In the genomic region with DNA sequence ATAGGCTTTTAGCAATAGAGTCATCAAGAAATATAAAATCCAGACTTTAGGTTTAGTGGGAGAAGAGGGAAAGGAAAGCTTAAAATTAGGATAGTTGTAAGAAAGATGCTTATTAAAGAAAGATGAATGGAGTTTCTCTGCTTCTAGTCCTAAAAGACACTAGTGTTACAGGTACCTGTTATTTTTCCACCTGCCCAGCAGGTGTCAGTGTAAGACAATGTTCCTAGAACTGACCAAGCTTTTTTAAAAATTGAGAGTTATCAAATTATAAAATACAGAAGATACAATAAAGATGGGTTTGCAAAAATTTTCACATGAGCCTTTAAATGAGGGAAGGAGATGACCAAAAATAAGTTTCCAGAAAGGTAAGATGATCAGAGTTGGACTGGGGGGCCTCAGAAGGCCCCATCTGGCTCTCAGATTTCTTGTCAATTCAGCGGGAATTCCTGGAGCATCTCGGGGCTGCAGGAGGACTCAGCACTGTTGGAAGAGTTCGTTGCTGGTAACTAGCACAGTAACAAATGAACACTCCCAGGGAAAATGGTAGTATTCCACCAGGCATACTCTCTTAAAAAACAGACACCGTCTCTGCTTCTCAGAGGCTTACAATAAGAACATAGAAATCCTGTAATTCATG, we compare ENCODE assay signal across 8 cellular contexts.
DNase-seq lines count a peak whose midpoint lies in the region; ATAC-seq, FAIRE-seq and TF ChIP-seq lines count a peak whose summit lies in the region.

No MANE protein-coding gene starts in this region.

- no peak overlapping the region for H3K27ac ChIP-seq in kidney (ENCODE audit: low read depth in 2 of 2, low read length in 2 of 2)

- ATAC-seq in GM21737 (IDR thresholded peaks at IDR 0.05; ENCODE audit: unreplicated experiment) (no peak), GM18511 (IDR thresholded peaks at IDR 0.05; ENCODE audit: unreplicated experiment) (no peak)

- intact Hi-C loops in kidney (cut with DNase I) (no loop called here), lower leg skin (cut with DNase I; ENCODE audit: low total_unique reads) (loop anchor here (10.0 kb wide), 1 partner anchor 352 kb away; no protein-coding TSS in a partner anchor)

- H3K4me1 ChIP-seq in kidney (ENCODE audit: control insufficient read depth in 1 of 2, insufficient read depth in 1 of 2, low read depth in 1 of 2, low read length in 2 of 2): no peaks in the 10 kb centered on the region

- H3K4me3 ChIP-seq in kidney (ENCODE audit: low read length in 2 of 2) (no peak overlapping the region), lower leg skin (ENCODE audit: low read depth, poor library complexity, severe bottlenecking) (no peak overlapping the region)

- TF ChIP-seq POLR2A in lower leg skin (IDR thresholded peaks at IDR 0.05): no peak

- peak; percentile 53 for FAIRE-seq in kidney (lab: Jason Lieb, UNC)

- DNase-seq in stimulated activated CD4-positive, alpha-beta T cell treated with anti-CD3 and anti-CD28 coated beads, Interleukin-2, amount 100 ng/mL, for 24 hours: peak; percentile 24 to 54
- no peak for DNase-seq in stimulated activated CD4-positive, alpha-beta T cell treated with anti-CD3 and anti-CD28 coated beads, Interleukin-1b, Interleukin-23, amount 100 ng/mL, for 48 hours
- DNase-seq in NCI-H1417 treated with DMSO at 0.1 percent for 48 hours (lab: John Stamatoyannopoulos, UW): peak; percentile 29
- peak; percentile 2 for DNase-seq in activated naive CD8-positive, alpha-beta T cell treated with anti-CD3 and anti-CD28 coated beads, Interleukin-2, amount 50 U/mL, for 16 hours (ENCODE audit: low read depth, low spot score)
- no peak for DNase-seq in kidney
- DNase-seq in lower leg skin (ENCODE audit: low spot score in 2 of 2): no peak

- no peak overlapping the region for H3K9ac ChIP-seq in kidney (ENCODE audit: low read length in 2 of 2)

- 54 to 58% methylated on average over 4 of the region's 4 CpGs for WGBS in lower leg skin, 2 donors

- H3K9me3 ChIP-seq in kidney (ENCODE audit: control insufficient read depth in 1 of 2, low read length in 2 of 2): peaks cover 0 to 4% of the 10 kb centered on the region in 2 donors

- TF ChIP-seq CTCF in kidney (IDR thresholded peaks at IDR 0.05; ENCODE audit: borderline replicate concordance, extremely low read depth, insufficient read depth) (peak; percentile 46), lower leg skin (IDR thresholded peaks at IDR 0.05) (no peak)

- H3K36me3 ChIP-seq in kidney (ENCODE audit: control insufficient read depth in 1 of 2, insufficient read depth in 2 of 2, low read length in 2 of 2): no peaks in the 10 kb centered on the region

Comparison
In these comparisons a context has a peak if more than half of its experiments do, and no peak if none do; other contexts are left out.
1. DNase-seq: peak in stimulated activated CD4-positive, alpha-beta T cell treated with anti-CD3 and anti-CD28 coated beads, Interleukin-2, amount 100 ng/mL, for 24 hours (2 of 2), NCI-H1417 treated with DMSO at 0.1 percent for 48 hours (single experiment) and activated naive CD8-positive, alpha-beta T cell treated with anti-CD3 and anti-CD28 coated beads, Interleukin-2, amount 50 U/mL, for 16 hours (single experiment); none in stimulated activated CD4-positive, alpha-beta T cell treated with anti-CD3 and anti-CD28 coated beads, Interleukin-1b, Interleukin-23, amount 100 ng/mL, for 48 hours (single experiment), kidney (single experiment) and lower leg skin (0 of 2).